ENCODE assay signal across 1 cellular context in genomic region chr3:141312359-141313090, GRCh38.
TF ChIP-seq lines count a peak whose summit lies in the region.

No MANE protein-coding gene starts in this region.

TF ChIP-seq in K562, 482 proteins besides CTCF, POLR2A, EP300 and RAD21 (continued from another document and continues in another):
- peak in 1 of 2 experiments; percentile 84; a peak in 1 of 4 replicates for TF ChIP-seq MLLT1 (IDR thresholded peaks at IDR 0.05)
- TF ChIP-seq CEBPB (tag; IDR thresholded peaks at IDR 0.05) = peak; percentile 84
- TF ChIP-seq NCOA6 (IDR thresholded peaks at IDR 0.05) = no peak
- TF ChIP-seq HOXB6 (CRISPR knock-in tag; IDR thresholded peaks at IDR 0.05; ENCODE audit: borderline replicate concordance) = peak; percentile 97
- TF ChIP-seq ZNF507 (tag; conservative IDR thresholded peaks at IDR 0.05) = peak; percentile 87
- peak; percentile 99 for TF ChIP-seq ZNF165 (CRISPR knock-in tag; IDR thresholded peaks at IDR 0.05; ENCODE audit: borderline replicate concordance)
- peak; percentile 99 for TF ChIP-seq ZBTB26 (CRISPR knock-in tag; IDR thresholded peaks at IDR 0.05)
- TF ChIP-seq FOS (IDR thresholded peaks at IDR 0.05; ENCODE audit: extremely low read depth, insufficient read length) = no peak
- TF ChIP-seq ARID4B (CRISPR knock-in tag; IDR thresholded peaks at IDR 0.05) = no peak
- TF ChIP-seq RFX5 (IDR thresholded peaks at IDR 0.05; ENCODE audit: low read depth, low read length) = no peak
- peak; percentile 100 for TF ChIP-seq ZNF766 (CRISPR knock-in tag; conservative IDR thresholded peaks at IDR 0.05)
- TF ChIP-seq LCOR (CRISPR knock-in tag; IDR thresholded peaks at IDR 0.05) = no peak
- no peak; the same call in 1 of the 2 replicates for TF ChIP-seq ESRRA (IDR thresholded peaks at IDR 0.05; ENCODE audit: borderline replicate concordance, low read depth)
- TF ChIP-seq ARHGAP35 (IDR thresholded peaks at IDR 0.05; ENCODE audit: partially characterized antibody) = no peak
- peak in 1 of 2 experiments; percentile 96; a peak in 2 of 4 replicates for TF ChIP-seq MLX (CRISPR knock-in tag; conservative IDR thresholded peaks at IDR 0.05)
- TF ChIP-seq NKRF (IDR thresholded peaks at IDR 0.05; ENCODE audit: borderline replicate concordance) = no peak
- no peak for TF ChIP-seq EWSR1 (IDR thresholded peaks at IDR 0.05; ENCODE audit: borderline replicate concordance, low read depth, partially characterized antibody)
- TF ChIP-seq NFRKB (IDR thresholded peaks at IDR 0.05; ENCODE audit: low read depth) = no peak; the same call in 1 of the 2 replicates
- TF ChIP-seq, protein P1, sequence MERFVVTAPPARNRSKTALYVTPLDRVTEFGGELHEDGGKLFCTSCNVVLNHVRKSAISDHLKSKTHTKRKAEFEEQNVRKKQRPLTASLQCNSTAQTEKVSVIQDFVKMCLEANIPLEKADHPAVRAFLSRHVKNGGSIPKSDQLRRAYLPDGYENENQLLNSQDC (CRISPR knock-in tag; IDR thresholded peaks at IDR 0.05) = peak; percentile 83
- peak; percentile 87 for TF ChIP-seq ZFP30 (CRISPR knock-in tag; IDR thresholded peaks at IDR 0.05; ENCODE audit: borderline replicate concordance)
- no peak for TF ChIP-seq MCM2 (IDR thresholded peaks at IDR 0.05; ENCODE audit: low read depth)
- TF ChIP-seq SAFB (IDR thresholded peaks at IDR 0.05; ENCODE audit: borderline replicate concordance, low read depth, low read length) = no peak
- no peak; the same call in 1 of the 2 replicates for TF ChIP-seq CREB1 (IDR thresholded peaks at IDR 0.05)
- no peak for TF ChIP-seq CREB1 (CRISPR knock-in tag; IDR thresholded peaks at IDR 0.05)
- TF ChIP-seq ZHX1 (conservative IDR thresholded peaks at IDR 0.05; ENCODE audit: low read length) = no peak
- no peak for TF ChIP-seq SMC3 (conservative IDR thresholded peaks at IDR 0.05; ENCODE audit: insufficient read depth, low read depth, low read length)
- peak; percentile 99 for TF ChIP-seq ZNF79 (CRISPR knock-in tag; IDR thresholded peaks at IDR 0.05; ENCODE audit: low read depth)
- no peak for TF ChIP-seq RB1 (IDR thresholded peaks at IDR 0.05; ENCODE audit: low read depth)
- no peak for TF ChIP-seq PTBP1 (IDR thresholded peaks at IDR 0.05; ENCODE audit: low read depth, low read length)
- TF ChIP-seq PTRF (tag; IDR thresholded peaks at IDR 0.05) = peak; percentile 100
- TF ChIP-seq ELF1 (tag; IDR thresholded peaks at IDR 0.05) = no peak; the same call in 1 of the 2 replicates
- TF ChIP-seq, protein P2, sequence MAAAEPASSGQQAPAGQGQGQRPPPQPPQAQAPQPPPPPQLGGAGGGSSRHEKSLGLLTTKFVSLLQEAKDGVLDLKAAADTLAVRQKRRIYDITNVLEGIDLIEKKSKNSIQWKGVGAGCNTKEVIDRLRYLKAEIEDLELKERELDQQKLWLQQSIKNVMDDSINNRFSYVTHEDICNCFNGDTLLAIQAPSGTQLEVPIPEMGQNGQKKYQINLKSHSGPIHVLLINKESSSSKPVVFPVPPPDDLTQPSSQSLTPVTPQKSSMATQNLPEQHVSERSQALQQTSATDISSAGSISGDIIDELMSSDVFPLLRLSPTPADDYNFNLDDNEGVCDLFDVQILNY (CRISPR knock-in tag; IDR thresholded peaks at IDR 0.05) = no peak
- TF ChIP-seq ARID2 (IDR thresholded peaks at IDR 0.05) = no peak
- peak; percentile 99 for TF ChIP-seq HSF4 (CRISPR knock-in tag; IDR thresholded peaks at IDR 0.05; ENCODE audit: borderline replicate concordance)
- TF ChIP-seq KDM4B (IDR thresholded peaks at IDR 0.05; ENCODE audit: borderline replicate concordance in 2 of 2, low read depth in 1 of 2) = 0 out of 4 replicates have a peak, but pooled peaks of 1 of the 2 experiments have one; percentile 39
- peak; percentile 100 for TF ChIP-seq ZNF644 (tag; IDR thresholded peaks at IDR 0.05; ENCODE audit: low read depth)
- peak; percentile 46; the same call in 1 of the 2 replicates for TF ChIP-seq SMARCA4 (IDR thresholded peaks at IDR 0.05)
- TF ChIP-seq, protein P3, sequence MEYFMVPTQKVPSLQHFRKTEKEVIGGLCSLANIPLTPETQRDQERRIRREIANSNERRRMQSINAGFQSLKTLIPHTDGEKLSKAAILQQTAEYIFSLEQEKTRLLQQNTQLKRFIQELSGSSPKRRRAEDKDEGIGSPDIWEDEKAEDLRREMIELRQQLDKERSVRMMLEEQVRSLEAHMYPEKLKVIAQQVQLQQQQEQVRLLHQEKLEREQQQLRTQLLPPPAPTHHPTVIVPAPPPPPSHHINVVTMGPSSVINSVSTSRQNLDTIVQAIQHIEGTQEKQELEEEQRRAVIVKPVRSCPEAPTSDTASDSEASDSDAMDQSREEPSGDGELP (CRISPR knock-in tag; IDR thresholded peaks at IDR 0.05; ENCODE audit: borderline replicate concordance) = peak; percentile 71; the same call in 1 of the 2 replicates
- TF ChIP-seq HIVEP1 (CRISPR knock-in tag; IDR thresholded peaks at IDR 0.05) = peak; percentile 99
- no peak for TF ChIP-seq ZNF512 (tag; IDR thresholded peaks at IDR 0.05)
- peak; percentile 98 for TF ChIP-seq ZNF280B (CRISPR knock-in tag; IDR thresholded peaks at IDR 0.05)
- TF ChIP-seq TAL1 (IDR thresholded peaks at IDR 0.05) = peak; percentile 59
- TF ChIP-seq ZFX (CRISPR knock-in tag; IDR thresholded peaks at IDR 0.05) = no peak
- no peak for TF ChIP-seq XRCC4 (IDR thresholded peaks at IDR 0.05; ENCODE audit: extremely low read depth, insufficient read depth, insufficient read length)
- no peak for TF ChIP-seq HDGF (IDR thresholded peaks at IDR 0.05)
